8 cellular contexts compared by ENCODE assay signal in genomic region chrX:48890934-48891401, GRCh38. TPM values are rescaled to one million over a fixed set of nuclear protein-coding genes. Genes with fewer than 3 reads are reported as not detected.
DNase-seq lines count a peak whose midpoint lies in the region; ATAC-seq and TF ChIP-seq lines count a peak whose summit lies in the region.

No MANE protein-coding gene starts in this region.

- 0 to 45% methylated on average over 3 to 4 of the region's 35 CpGs for WGBS in gastroesophageal sphincter (ENCODE audit: low coverage in 1 of 2), 2 donors
- WGBS in prostate gland = 0% methylated on average over 5 of the region's 35 CpGs

- H3K4me3 ChIP-seq in WI38 (ENCODE audit: low read depth, low read length) (peak overlapping the region; percentile 53), gastroesophageal sphincter (peak overlapping the region; percentile 75 to 81), prostate gland (peak overlapping the region; percentile 48 to 51)

- TF ChIP-seq CTCF in WI38 (IDR thresholded peaks at IDR 0.05; ENCODE audit: low read depth, low read length) (no peak), gastroesophageal sphincter (IDR thresholded peaks at IDR 0.05) (no peak), prostate gland (IDR thresholded peaks at IDR 0.05) (no peak)

- TF ChIP-seq POLR2A in gastroesophageal sphincter (IDR thresholded peaks at IDR 0.05) = no peak
- TF ChIP-seq POLR2A in prostate gland (IDR thresholded peaks at IDR 0.05) = no peak

- TF ChIP-seq EP300 in gastroesophageal sphincter (IDR thresholded peaks at IDR 0.05) = no peak

- H3K27ac ChIP-seq in gastroesophageal sphincter (peak overlapping the region; percentile 74 to 87 (median 84)), prostate gland (peak overlapping the region; percentile 75 to 81)

- H3K27me3 ChIP-seq in gastroesophageal sphincter (no peaks in the 10 kb centered on the region), prostate gland (replicated peaks; ENCODE audit: insufficient read depth) (no peaks in the 10 kb centered on the region)

- H3K36me3 ChIP-seq in gastroesophageal sphincter = peaks cover 0 to 17% of the 10 kb centered on the region in 2 donors
- H3K36me3 ChIP-seq in prostate gland = no peaks in the 10 kb centered on the region

- H3K4me1 ChIP-seq in gastroesophageal sphincter = peaks cover 0 to 19% (median 0%) of the 10 kb centered on the region in 3 donors
- H3K4me1 ChIP-seq in prostate gland (replicated peaks) = no peaks in the 10 kb centered on the region

- DNase-seq in 8988T (peak; percentile 27), prostate gland (ENCODE audit: low spot score) (no peak), SIG-M5 (lab: John Stamatoyannopoulos, UW) (no peak), NK-92 (lab: John Stamatoyannopoulos, UW; ENCODE audit: unreplicated experiment) (no peak)

- intact Hi-C loops in prostate gland (cut with DNase I) = no loop called here

- peak; percentile 57 for ATAC-seq in GM18511 (IDR thresholded peaks at IDR 0.05; ENCODE audit: unreplicated experiment)
- peak; percentile 39 for ATAC-seq in HG02981 (IDR thresholded peaks at IDR 0.05; ENCODE audit: unreplicated experiment)
- peak; percentile 49 for ATAC-seq in gastroesophageal sphincter

- H3K9me3 ChIP-seq in gastroesophageal sphincter = no peaks in the 10 kb centered on the region
- no peaks in the 10 kb centered on the region for H3K9me3 ChIP-seq in prostate gland

RNA-seq across cellular contexts. Expression of gene TIMM17B, which starts 6.6 kb away (rescaled TPM):
- total RNA-seq in gastroesophageal sphincter (10 to 100 TPM; 38.0 to 57.7 (median 39.5) TPM), prostate gland (10 to 100 TPM; 58.2 to 85.8 TPM)

RNA-seq across cellular contexts. Expression of gene PQBP1, which starts 6.8 kb away (rescaled TPM):
- total RNA-seq in gastroesophageal sphincter = 10 to 100 TPM; 47.8 to 79.8 (median 69.4) TPM
- total RNA-seq in prostate gland = 10 to 100 TPM; 37.1 to 76.6 TPM

RNA-seq across cellular contexts. Expression of gene SLC35A2, which starts 20.5 kb away (rescaled TPM):
- total RNA-seq in gastroesophageal sphincter (10 to 100 TPM in 3 of 4 donors, 1 to 10 TPM in 1; 8.1 to 12.8 (median 11.9) TPM), prostate gland (10 to 100 TPM; 29.7 to 39.0 TPM)

RNA-seq across cellular contexts. Expression of gene PIM2, which starts 27.9 kb away (rescaled TPM):
- total RNA-seq in gastroesophageal sphincter (1 to 10 TPM; 4.7 to 7.4 (median 7.0) TPM), prostate gland (10 to 100 TPM; 12.1 to 23.5 TPM)

RNA-seq across cellular contexts. Expression of gene PCSK1N, which starts 55.6 kb away (rescaled TPM):
- total RNA-seq in gastroesophageal sphincter (10 to 100 TPM in 1 of 4 donors, 1 to 10 TPM in 3; 2.3 to 10.6 (median 5.5) TPM), prostate gland (10 to 100 TPM; 45.4 to 77.7 TPM)
